ENCODE assay signal across 1 cellular context in genomic region chr4:1249731-1250526, GRCh38.
TF ChIP-seq lines count a peak whose summit lies in the region.

No MANE protein-coding gene starts in this region.

TF ChIP-seq in HCT116, 20 proteins besides CTCF, POLR2A, EP300 and RAD21 (continued from another document):
- TF ChIP-seq REST (IDR thresholded peaks at IDR 0.05; ENCODE audit: low read depth), result no peak
